In the genomic region with DNA sequence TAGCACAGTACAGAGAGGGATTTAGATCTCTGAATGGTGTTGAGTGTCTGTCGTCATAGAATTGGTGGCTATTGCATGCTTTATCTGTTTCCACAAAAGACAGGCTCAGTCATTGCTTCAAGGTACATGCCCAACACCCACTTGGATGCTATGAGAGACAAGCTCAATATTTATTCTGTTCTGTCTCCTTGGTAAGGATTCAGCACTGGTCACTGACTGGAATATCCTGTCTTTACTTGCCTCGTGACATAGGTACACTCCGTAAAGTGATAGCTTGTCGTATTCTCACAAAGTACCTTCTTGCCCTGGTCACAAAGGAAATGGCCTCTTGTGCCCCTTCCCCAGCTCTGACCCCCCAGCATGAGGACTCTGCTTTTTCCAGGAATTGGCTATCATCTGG, we compare ENCODE assay signal across 25 cellular contexts.
"Had no signal": no experiment of that assay in that cellular context is flagged by ENCODE, and none has a peak within 500 bp of the region (broad histone marks: within the 10 kb centered on the region; RNA-seq: fewer than 3 reads in every experiment).

No MANE protein-coding gene starts in this region.

- H3K79me2 ChIP-seq: hepatocyte had no signal

- H3K36me3 ChIP-seq: colonic mucosa, gastroesophageal sphincter, heart left ventricle, left lung, lower lobe of right lung, pancreas, right lobe of liver, suprapubic skin, transverse colon, vagina had no signal

- H3K4me1 ChIP-seq: colonic mucosa, gastroesophageal sphincter, left lung, lower lobe of right lung, pancreas, right lobe of liver, suprapubic skin, transverse colon, vagina had no signal

- FAIRE-seq: endometrium, pancreas, small intestine had no signal

- H3K9me3 ChIP-seq: colonic mucosa, pancreas, right lobe of liver had no signal

- H3K27ac ChIP-seq: colonic mucosa, foreskin keratinocyte, gastroesophageal sphincter, heart left ventricle, hepatocyte, left lung, lower lobe of right lung, pancreas, right lobe of liver, suprapubic skin, transverse colon, vagina had no signal

- DNase-seq: colonic mucosa; dermis blood vessel endothelial cell; effector memory CD4-positive, alpha-beta T cell; foreskin keratinocyte; heart left ventricle; left cardiac atrium; left lung; lower lobe of right lung; naive thymus-derived CD8-positive, alpha-beta T cell; nephron progenitor cell; occipital lobe; pancreas; right lobe of liver; small intestine; stimulated activated CD4-positive, alpha-beta T cell treated with anti-CD3 and anti-CD28 coated beads, Interleukin-15, amount 100 ng/mL, for 24 hours; stimulated activated CD4-positive, alpha-beta T cell treated with anti-CD3 and anti-CD28 coated beads, Interleukin-2, amount 100 ng/mL, for 48 hours; stimulated activated CD8-positive, alpha-beta memory T cell treated with anti-CD3 and anti-CD28 coated beads, Interleukin-4, amount 100 ng/mL, for 48 hours; stimulated activated naive CD4-positive, alpha-beta T cell; stimulated activated naive CD8-positive, alpha-beta T cell treated with anti-CD3 and anti-CD28 coated beads, Interleukin-15, amount 100 ng/mL, for 72 hours; transverse colon had no signal

- H3K4me3 ChIP-seq: colonic mucosa, gastroesophageal sphincter, heart left ventricle, hepatocyte, left lung, lower lobe of right lung, pancreas, right lobe of liver, suprapubic skin, transverse colon, vagina had no signal

- H3K27me3 ChIP-seq: colonic mucosa, foreskin keratinocyte, gastroesophageal sphincter, heart left ventricle, hepatocyte, left lung, pancreas, right lobe of liver, suprapubic skin, transverse colon, vagina had no signal

- H2AFZ ChIP-seq: hepatocyte had no signal

- H3K4me2 ChIP-seq: hepatocyte had no signal
